Comparison of ENCODE assay signal across 31 cellular contexts in the genomic region with DNA sequence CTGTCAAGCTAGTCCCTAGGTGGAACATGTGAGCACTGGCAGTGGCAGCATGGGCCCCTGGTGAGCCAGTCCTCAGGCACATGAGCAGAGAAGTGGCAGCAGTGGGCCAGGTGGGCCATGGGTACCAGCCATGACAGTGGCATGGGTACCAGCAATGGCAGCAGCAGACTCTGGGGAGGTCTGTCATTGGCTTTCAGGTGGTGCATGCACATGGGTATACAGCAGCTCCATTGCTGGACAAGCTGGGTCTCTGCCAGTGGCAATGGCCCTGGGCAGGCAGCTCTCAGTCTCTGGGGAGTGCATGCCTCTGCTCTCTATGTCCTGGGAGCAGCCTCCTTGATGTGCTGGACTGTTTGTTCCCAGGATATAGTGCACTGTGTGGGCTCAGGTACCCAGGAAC.
"Had no signal": no experiment of that assay in that cellular context is flagged by ENCODE, and none has a peak within 500 bp of the region (broad histone marks: within the 10 kb centered on the region; RNA-seq: fewer than 3 reads in every experiment).

No MANE protein-coding gene starts in this region.

- H3K4me3 ChIP-seq: ascending aorta, cardiac muscle cell had no signal

- H3K27ac ChIP-seq: ascending aorta, cardiac muscle cell, VCaP had no signal

- H3K36me3 ChIP-seq: ascending aorta, cardiac muscle cell had no signal

- H3K4me1 ChIP-seq: ascending aorta had no signal

- H3K27me3 ChIP-seq: ascending aorta, cardiac muscle cell had no signal

- ATAC-seq: activated CD8-positive, alpha-beta memory T cell treated with anti-CD3 and anti-CD28 coated beads, Interleukin-2, amount 10 ng/mL, durations not matched to agents 7 days and 5 days; activated CD8-positive, alpha-beta T cell treated with anti-CD3 and anti-CD28 coated beads for 36 hours; activated naive CD4-positive, alpha-beta T cell treated with anti-CD3 and anti-CD28 coated beads, Interleukin-2, amount 50 U/mL, for 72 hours; activated T-cell treated with anti-CD3 and anti-CD28 coated beads, Interleukin-2, amount 50 U/mL, for 4 hours; activated T-cell treated with anti-CD3 and anti-CD28 coated beads, Interleukin-2, amount 50 U/mL, for 72 hours; activated T-helper 17 cell treated with anti-CD3 and anti-CD28 coated beads, Interleukin-2, amount 50 U/mL, for 72 hours had no signal

- DNase-seq: activated B cell treated with CpG ODN at 0.5 μM for 24 hours; activated CD4-positive, alpha-beta memory T cell treated with anti-CD3 and anti-CD28 coated beads for 36 hours; activated CD4-positive, alpha-beta T cell treated with anti-CD3 and anti-CD28 coated beads for 4 hours; activated CD4-positive, alpha-beta T cell treated with anti-CD3 and anti-CD28 coated beads, Interleukin-2, amount 10 ng/mL, durations not matched to agents 24 days and 14 days; activated CD4-positive, alpha-beta T cell treated with anti-CD3 and anti-CD28 coated beads, Interleukin-2, amount 50 U/mL, for 1 hour; activated CD4-positive, alpha-beta T cell treated with anti-CD3 and anti-CD28 coated beads, Interleukin-2, amount 50 U/mL, for 4 hours; activated CD4-positive, CD25-positive, alpha-beta regulatory T cell treated with anti-CD3 and anti-CD28 coated beads, Interleukin-2, amount 50 U/mL, for 72 hours; activated CD8-positive, alpha-beta memory T cell treated with anti-CD3 and anti-CD28 coated beads, Interleukin-2, amount 10 ng/mL, durations not matched to agents 7 days and 5 days; activated CD8-positive, alpha-beta T cell treated with anti-CD3 and anti-CD28 coated beads for 36 hours; activated effector memory CD4-positive, alpha-beta T cell treated with anti-CD3 and anti-CD28 coated beads, Interleukin-2, amount 50 U/mL, for 16 hours; activated gamma-delta T cell treated with Interleukin-2 at 50 U/mL for 16 hours; activated naive CD4-positive, alpha-beta T cell; activated naive CD4-positive, alpha-beta T cell treated with anti-CD3 and anti-CD28 coated beads for 36 hours; activated naive CD4-positive, alpha-beta T cell treated with anti-CD3 and anti-CD28 coated beads, Interleukin-2, amount 50 U/mL, for 16 hours; activated naive CD8-positive, alpha-beta T cell treated with anti-CD3 and anti-CD28 coated beads for 36 hours; activated T-cell treated with anti-CD3 and anti-CD28 coated beads for 4 hours; activated T-cell treated with anti-CD3 and anti-CD28 coated beads, Interleukin-2, amount 50 U/mL, for 1 hour; activated T-cell treated with anti-CD3 and anti-CD28 coated beads, Interleukin-2, amount 50 U/mL, for 4 hours; activated T-cell treated with anti-CD3 and anti-CD28 coated beads, Interleukin-2, amount 50 U/mL, for 72 hours; amygdala; anterior cingulate cortex; caudate nucleus; cerebellar nuclear complex; T-helper 1 cell; T-helper 2 cell; T-helper 9 cell had no signal
